In genomic region chr17:8855477-8856204, GRCh38 we compare ENCODE assay signal across 1 cellular context.
TF ChIP-seq lines count a peak whose summit lies in the region.

No MANE protein-coding gene starts in this region.

TF ChIP-seq in GM12878, 131 proteins besides CTCF, POLR2A, EP300 and RAD21 (continues in another document):
- 0 out of 4 replicates have a peak, but pooled peaks of 1 of the 2 experiments have one; percentile 28 for TF ChIP-seq SRF (IDR thresholded peaks at IDR 0.05; ENCODE audit: low read depth in 2 of 2, low read length in 2 of 2)
- peak; percentile 33 for TF ChIP-seq SP1 (IDR thresholded peaks at IDR 0.05; ENCODE audit: low read depth, low read length)
- no peak for TF ChIP-seq EZH2 (IDR thresholded peaks at IDR 0.05; ENCODE audit: borderline replicate concordance, control insufficient read depth, low read depth, low read length)
- TF ChIP-seq, protein P1, sequence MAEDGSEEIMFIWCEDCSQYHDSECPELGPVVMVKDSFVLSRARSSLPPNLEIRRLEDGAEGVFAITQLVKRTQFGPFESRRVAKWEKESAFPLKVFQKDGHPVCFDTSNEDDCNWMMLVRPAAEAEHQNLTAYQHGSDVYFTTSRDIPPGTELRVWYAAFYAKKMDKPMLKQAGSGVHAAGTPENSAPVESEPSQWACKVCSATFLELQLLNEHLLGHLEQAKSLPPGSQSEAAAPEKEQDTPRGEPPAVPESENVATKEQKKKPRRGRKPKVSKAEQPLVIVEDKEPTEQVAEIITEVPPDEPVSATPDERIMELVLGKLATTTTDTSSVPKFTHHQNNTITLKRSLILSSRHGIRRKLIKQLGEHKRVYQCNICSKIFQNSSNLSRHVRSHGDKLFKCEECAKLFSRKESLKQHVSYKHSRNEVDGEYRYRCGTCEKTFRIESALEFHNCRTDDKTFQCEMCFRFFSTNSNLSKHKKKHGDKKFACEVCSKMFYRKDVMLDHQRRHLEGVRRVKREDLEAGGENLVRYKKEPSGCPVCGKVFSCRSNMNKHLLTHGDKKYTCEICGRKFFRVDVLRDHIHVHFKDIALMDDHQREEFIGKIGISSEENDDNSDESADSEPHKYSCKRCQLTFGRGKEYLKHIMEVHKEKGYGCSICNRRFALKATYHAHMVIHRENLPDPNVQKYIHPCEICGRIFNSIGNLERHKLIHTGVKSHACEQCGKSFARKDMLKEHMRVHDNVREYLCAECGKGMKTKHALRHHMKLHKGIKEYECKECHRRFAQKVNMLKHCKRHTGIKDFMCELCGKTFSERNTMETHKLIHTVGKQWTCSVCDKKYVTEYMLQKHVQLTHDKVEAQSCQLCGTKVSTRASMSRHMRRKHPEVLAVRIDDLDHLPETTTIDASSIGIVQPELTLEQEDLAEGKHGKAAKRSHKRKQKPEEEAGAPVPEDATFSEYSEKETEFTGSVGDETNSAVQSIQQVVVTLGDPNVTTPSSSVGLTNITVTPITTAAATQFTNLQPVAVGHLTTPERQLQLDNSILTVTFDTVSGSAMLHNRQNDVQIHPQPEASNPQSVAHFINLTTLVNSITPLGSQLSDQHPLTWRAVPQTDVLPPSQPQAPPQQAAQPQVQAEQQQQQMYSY (CRISPR knock-in tag; IDR thresholded peaks at IDR 0.05) = no peak
- TF ChIP-seq POLR2AphosphoS5 (IDR thresholded peaks at IDR 0.05; ENCODE audit: low read length) = peak; percentile 87
- peak; percentile 92; the same call in 1 of the 2 replicates for TF ChIP-seq DPF2 (IDR thresholded peaks at IDR 0.05)
- no peak for TF ChIP-seq LARP7 (IDR thresholded peaks at IDR 0.05)
- TF ChIP-seq, protein P2, sequence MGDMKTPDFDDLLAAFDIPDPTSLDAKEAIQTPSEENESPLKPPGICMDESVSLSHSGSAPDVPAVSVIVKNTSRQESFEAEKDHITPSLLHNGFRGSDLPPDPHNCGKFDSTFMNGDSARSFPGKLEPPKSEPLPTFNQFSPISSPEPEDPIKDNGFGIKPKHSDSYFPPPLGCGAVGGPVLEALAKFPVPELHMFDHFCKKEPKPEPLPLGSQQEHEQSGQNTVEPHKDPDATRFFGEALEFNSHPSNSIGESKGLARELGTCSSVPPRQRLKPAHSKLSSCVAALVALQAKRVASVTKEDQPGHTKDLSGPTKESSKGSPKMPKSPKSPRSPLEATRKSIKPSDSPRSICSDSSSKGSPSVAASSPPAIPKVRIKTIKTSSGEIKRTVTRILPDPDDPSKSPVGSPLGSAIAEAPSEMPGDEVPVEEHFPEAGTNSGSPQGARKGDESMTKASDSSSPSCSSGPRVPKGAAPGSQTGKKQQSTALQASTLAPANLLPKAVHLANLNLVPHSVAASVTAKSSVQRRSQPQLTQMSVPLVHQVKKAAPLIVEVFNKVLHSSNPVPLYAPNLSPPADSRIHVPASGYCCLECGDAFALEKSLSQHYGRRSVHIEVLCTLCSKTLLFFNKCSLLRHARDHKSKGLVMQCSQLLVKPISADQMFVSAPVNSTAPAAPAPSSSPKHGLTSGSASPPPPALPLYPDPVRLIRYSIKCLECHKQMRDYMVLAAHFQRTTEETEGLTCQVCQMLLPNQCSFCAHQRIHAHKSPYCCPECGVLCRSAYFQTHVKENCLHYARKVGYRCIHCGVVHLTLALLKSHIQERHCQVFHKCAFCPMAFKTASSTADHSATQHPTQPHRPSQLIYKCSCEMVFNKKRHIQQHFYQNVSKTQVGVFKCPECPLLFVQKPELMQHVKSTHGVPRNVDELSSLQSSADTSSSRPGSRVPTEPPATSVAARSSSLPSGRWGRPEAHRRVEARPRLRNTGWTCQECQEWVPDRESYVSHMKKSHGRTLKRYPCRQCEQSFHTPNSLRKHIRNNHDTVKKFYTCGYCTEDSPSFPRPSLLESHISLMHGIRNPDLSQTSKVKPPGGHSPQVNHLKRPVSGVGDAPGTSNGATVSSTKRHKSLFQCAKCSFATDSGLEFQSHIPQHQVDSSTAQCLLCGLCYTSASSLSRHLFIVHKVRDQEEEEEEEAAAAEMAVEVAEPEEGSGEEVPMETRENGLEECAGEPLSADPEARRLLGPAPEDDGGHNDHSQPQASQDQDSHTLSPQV (IDR thresholded peaks at IDR 0.05) = peak; percentile 16; the same call in 1 of the 2 replicates
- TF ChIP-seq, protein P3, sequence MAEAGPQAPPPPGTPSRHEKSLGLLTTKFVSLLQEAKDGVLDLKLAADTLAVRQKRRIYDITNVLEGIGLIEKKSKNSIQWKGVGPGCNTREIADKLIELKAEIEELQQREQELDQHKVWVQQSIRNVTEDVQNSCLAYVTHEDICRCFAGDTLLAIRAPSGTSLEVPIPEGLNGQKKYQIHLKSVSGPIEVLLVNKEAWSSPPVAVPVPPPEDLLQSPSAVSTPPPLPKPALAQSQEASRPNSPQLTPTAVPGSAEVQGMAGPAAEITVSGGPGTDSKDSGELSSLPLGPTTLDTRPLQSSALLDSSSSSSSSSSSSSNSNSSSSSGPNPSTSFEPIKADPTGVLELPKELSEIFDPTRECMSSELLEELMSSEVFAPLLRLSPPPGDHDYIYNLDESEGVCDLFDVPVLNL (IDR thresholded peaks at IDR 0.05; ENCODE audit: low read depth, low read length) = no peak
- TF ChIP-seq CHD1 (IDR thresholded peaks at IDR 0.05; ENCODE audit: low read depth, low read length) = no peak
- TF ChIP-seq RBBP5 (conservative IDR thresholded peaks at IDR 0.05) = 0 out of 2 replicates have a peak, but pooled peaks have one; percentile 26
- TF ChIP-seq CBX3 (IDR thresholded peaks at IDR 0.05; ENCODE audit: borderline replicate concordance, low read depth) = no peak
- TF ChIP-seq SKIL (IDR thresholded peaks at IDR 0.05; ENCODE audit: low read depth, poor library complexity, severe bottlenecking) = peak; percentile 83
- TF ChIP-seq STAT1 (conservative IDR thresholded peaks at IDR 0.05) = no peak
- TF ChIP-seq, protein P4, sequence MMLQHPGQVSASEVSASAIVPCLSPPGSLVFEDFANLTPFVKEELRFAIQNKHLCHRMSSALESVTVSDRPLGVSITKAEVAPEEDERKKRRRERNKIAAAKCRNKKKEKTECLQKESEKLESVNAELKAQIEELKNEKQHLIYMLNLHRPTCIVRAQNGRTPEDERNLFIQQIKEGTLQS (IDR thresholded peaks at IDR 0.05; ENCODE audit: borderline replicate concordance, extremely low read depth, low read depth, low read length) = no peak
- no peak for TF ChIP-seq PAX8 (IDR thresholded peaks at IDR 0.05)
- TF ChIP-seq CHD2 (IDR thresholded peaks at IDR 0.05; ENCODE audit: borderline replicate concordance, low read depth, low read length) = peak; percentile 66
- peak; percentile 92 for TF ChIP-seq CREM (IDR thresholded peaks at IDR 0.05; ENCODE audit: low read depth)
- TF ChIP-seq, protein P5, sequence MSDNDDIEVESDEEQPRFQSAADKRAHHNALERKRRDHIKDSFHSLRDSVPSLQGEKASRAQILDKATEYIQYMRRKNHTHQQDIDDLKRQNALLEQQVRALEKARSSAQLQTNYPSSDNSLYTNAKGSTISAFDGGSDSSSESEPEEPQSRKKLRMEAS (IDR thresholded peaks at IDR 0.05; ENCODE audit: low read depth, low read length) = peak; percentile 60; the same call in 1 of the 2 replicates
- TF ChIP-seq, protein P6, sequence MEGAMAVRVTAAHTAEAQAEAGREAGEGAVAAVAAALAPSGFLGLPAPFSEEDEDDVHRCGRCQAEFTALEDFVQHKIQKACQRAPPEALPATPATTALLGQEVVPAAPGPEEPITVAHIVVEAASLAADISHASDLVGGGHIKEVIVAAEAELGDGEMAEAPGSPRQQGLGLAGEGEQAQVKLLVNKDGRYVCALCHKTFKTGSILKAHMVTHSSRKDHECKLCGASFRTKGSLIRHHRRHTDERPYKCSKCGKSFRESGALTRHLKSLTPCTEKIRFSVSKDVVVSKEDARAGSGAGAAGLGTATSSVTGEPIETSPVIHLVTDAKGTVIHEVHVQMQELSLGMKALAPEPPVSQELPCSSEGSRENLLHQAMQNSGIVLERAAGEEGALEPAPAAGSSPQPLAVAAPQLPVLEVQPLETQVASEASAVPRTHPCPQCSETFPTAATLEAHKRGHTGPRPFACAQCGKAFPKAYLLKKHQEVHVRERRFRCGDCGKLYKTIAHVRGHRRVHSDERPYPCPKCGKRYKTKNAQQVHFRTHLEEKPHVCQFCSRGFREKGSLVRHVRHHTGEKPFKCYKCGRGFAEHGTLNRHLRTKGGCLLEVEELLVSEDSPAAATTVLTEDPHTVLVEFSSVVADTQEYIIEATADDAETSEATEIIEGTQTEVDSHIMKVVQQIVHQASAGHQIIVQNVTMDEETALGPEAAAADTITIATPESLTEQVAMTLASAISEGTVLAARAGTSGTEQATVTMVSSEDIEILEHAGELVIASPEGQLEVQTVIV (IDR thresholded peaks at IDR 0.05; ENCODE audit: borderline replicate concordance, partially characterized antibody) = no peak
- no peak for TF ChIP-seq FOXK2 (IDR thresholded peaks at IDR 0.05)
- TF ChIP-seq CEBPZ (IDR thresholded peaks at IDR 0.05; ENCODE audit: low read depth, low read length) = no peak
- TF ChIP-seq JUNB (IDR thresholded peaks at IDR 0.05) = peak; percentile 88
- peak; percentile 95 for TF ChIP-seq NR2F1 (conservative IDR thresholded peaks at IDR 0.05)
- TF ChIP-seq EGR1 (IDR thresholded peaks at IDR 0.05; ENCODE audit: borderline replicate concordance in 1 of 2, low read depth in 2 of 2, low read length in 2 of 2) = peak in 1 of 2 experiments; percentile 90; a peak in 2 of 3 replicates
- TF ChIP-seq MYC (IDR thresholded peaks at IDR 0.05; ENCODE audit: insufficient read depth, insufficient read length, insufficient replicate concordance, low read length, severe bottlenecking) = no peak
- no peak for TF ChIP-seq KAT2A (conservative IDR thresholded peaks at IDR 0.05; ENCODE audit: control insufficient read depth, low read depth, low read length)
- TF ChIP-seq, protein P7, sequence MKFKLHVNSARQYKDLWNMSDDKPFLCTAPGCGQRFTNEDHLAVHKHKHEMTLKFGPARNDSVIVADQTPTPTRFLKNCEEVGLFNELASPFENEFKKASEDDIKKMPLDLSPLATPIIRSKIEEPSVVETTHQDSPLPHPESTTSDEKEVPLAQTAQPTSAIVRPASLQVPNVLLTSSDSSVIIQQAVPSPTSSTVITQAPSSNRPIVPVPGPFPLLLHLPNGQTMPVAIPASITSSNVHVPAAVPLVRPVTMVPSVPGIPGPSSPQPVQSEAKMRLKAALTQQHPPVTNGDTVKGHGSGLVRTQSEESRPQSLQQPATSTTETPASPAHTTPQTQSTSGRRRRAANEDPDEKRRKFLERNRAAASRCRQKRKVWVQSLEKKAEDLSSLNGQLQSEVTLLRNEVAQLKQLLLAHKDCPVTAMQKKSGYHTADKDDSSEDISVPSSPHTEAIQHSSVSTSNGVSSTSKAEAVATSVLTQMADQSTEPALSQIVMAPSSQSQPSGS (IDR thresholded peaks at IDR 0.05; ENCODE audit: low read length) = peak; percentile 89
- no peak for TF ChIP-seq CHD4 (IDR thresholded peaks at IDR 0.05)
- TF ChIP-seq MYB (IDR thresholded peaks at IDR 0.05; ENCODE audit: borderline replicate concordance, low read depth, low read length) = 0 out of 2 replicates have a peak, but pooled peaks have one; percentile 71
- TF ChIP-seq NFIC (IDR thresholded peaks at IDR 0.05; ENCODE audit: low read depth, low read length) = peak; percentile 97
- TF ChIP-seq TCF12 (IDR thresholded peaks at IDR 0.05; ENCODE audit: low read depth, low read length) = peak; percentile 80
- TF ChIP-seq, protein P8, sequence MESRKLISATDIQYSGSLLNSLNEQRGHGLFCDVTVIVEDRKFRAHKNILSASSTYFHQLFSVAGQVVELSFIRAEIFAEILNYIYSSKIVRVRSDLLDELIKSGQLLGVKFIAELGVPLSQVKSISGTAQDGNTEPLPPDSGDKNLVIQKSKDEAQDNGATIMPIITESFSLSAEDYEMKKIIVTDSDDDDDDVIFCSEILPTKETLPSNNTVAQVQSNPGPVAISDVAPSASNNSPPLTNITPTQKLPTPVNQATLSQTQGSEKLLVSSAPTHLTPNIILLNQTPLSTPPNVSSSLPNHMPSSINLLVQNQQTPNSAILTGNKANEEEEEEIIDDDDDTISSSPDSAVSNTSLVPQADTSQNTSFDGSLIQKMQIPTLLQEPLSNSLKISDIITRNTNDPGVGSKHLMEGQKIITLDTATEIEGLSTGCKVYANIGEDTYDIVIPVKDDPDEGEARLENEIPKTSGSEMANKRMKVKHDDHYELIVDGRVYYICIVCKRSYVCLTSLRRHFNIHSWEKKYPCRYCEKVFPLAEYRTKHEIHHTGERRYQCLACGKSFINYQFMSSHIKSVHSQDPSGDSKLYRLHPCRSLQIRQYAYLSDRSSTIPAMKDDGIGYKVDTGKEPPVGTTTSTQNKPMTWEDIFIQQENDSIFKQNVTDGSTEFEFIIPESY (IDR thresholded peaks at IDR 0.05) = no peak
